Comparison of ENCODE assay signal across 24 cellular contexts in genomic region chr2:66596229-66596628, GRCh38.
DNase-seq lines count a peak whose midpoint lies in the region; ATAC-seq and TF ChIP-seq lines count a peak whose summit lies in the region.
"Had no signal": no experiment of that assay in that cellular context is flagged by ENCODE, and none has a peak within 500 bp of the region (broad histone marks: within the 10 kb centered on the region; RNA-seq: fewer than 3 reads in every experiment).

No MANE protein-coding gene starts in this region.

- H3K4me1 ChIP-seq in right atrium auricular region (no peaks in the 10 kb centered on the region), BE2C (no peaks in the 10 kb centered on the region)
- H3K4me1 ChIP-seq: heart right ventricle, transverse colon had no signal

- H3K4me3 Mint-ChIP-seq in stimulated activated effector memory CD8-positive, alpha-beta T cell treated with anti-CD3 and anti-CD28 coated beads, Interleukin-12 subunit alpha, Interleukin-12 subunit beta, amount 100 ng/mL, for 72 hours, result no peak overlapping the region
- H3K4me3 Mint-ChIP-seq: activated CD8-positive, alpha-beta T cell treated with anti-CD3 and anti-CD28 coated beads for 36 hours; B cell had no signal

- peaks cover 8% of the 10 kb centered on the region for H3K9me3 Mint-ChIP-seq in stimulated activated effector memory CD8-positive, alpha-beta T cell treated with anti-CD3 and anti-CD28 coated beads, Interleukin-12 subunit alpha, Interleukin-12 subunit beta, amount 100 ng/mL, for 72 hours

- no peak overlapping the region for H3K27ac Mint-ChIP-seq in stimulated activated effector memory CD8-positive, alpha-beta T cell treated with anti-CD3 and anti-CD28 coated beads, Interleukin-12 subunit alpha, Interleukin-12 subunit beta, amount 100 ng/mL, for 72 hours
- H3K27ac Mint-ChIP-seq: activated CD8-positive, alpha-beta T cell treated with anti-CD3 and anti-CD28 coated beads for 36 hours; B cell had no signal

- H3K36me3 ChIP-seq in right atrium auricular region (no peaks in the 10 kb centered on the region), BE2C (no peaks in the 10 kb centered on the region)
- H3K36me3 ChIP-seq: adrenal gland, heart right ventricle, stomach, transverse colon had no signal

- H3K27ac ChIP-seq in right atrium auricular region, result no peak overlapping the region
- H3K27ac ChIP-seq: heart right ventricle, transverse colon had no signal

- H3K9me3 ChIP-seq in right atrium auricular region (no peaks in the 10 kb centered on the region), BE2C (no peaks in the 10 kb centered on the region)
- H3K9me3 ChIP-seq: adrenal gland, stomach, transverse colon had no signal

- no peaks in the 10 kb centered on the region for H3K4me1 Mint-ChIP-seq in stimulated activated effector memory CD8-positive, alpha-beta T cell treated with anti-CD3 and anti-CD28 coated beads, Interleukin-12 subunit alpha, Interleukin-12 subunit beta, amount 100 ng/mL, for 72 hours
- H3K4me1 Mint-ChIP-seq: B cell had no signal

- ATAC-seq in stimulated activated effector memory CD8-positive, alpha-beta T cell treated with anti-CD3 and anti-CD28 coated beads, Interleukin-12 subunit alpha, Interleukin-12 subunit beta, amount 100 ng/mL, for 72 hours, result no peak
- ATAC-seq: activated CD8-positive, alpha-beta T cell treated with anti-CD3 and anti-CD28 coated beads for 36 hours had no signal

- H3K36me3 Mint-ChIP-seq in stimulated activated effector memory CD8-positive, alpha-beta T cell treated with anti-CD3 and anti-CD28 coated beads, Interleukin-12 subunit alpha, Interleukin-12 subunit beta, amount 100 ng/mL, for 72 hours, result no peaks in the 10 kb centered on the region

- no peak overlapping the region for H3K4me3 ChIP-seq in epithelial cell of esophagus (ENCODE audit: low read length)
- no peak overlapping the region for H3K4me3 ChIP-seq in right atrium auricular region
- H3K4me3 ChIP-seq in BE2C (ENCODE audit: low read depth, low read length), result no peak overlapping the region
- H3K4me3 ChIP-seq: adrenal gland, heart right ventricle, stomach, transverse colon had no signal

- TF ChIP-seq CTCF in epithelial cell of esophagus (IDR thresholded peaks at IDR 0.05; ENCODE audit: insufficient read depth, low read depth, low read length, missing control alignments) (no peak), right atrium auricular region (IDR thresholded peaks at IDR 0.05) (no peak), BE2C (IDR thresholded peaks at IDR 0.05; ENCODE audit: low read depth, low read length) (no peak)

- H3K27me3 ChIP-seq in right atrium auricular region (no peaks in the 10 kb centered on the region), BE2C (no peaks in the 10 kb centered on the region)
- H3K27me3 ChIP-seq: adrenal gland, stomach, transverse colon had no signal

- DNase-seq in COLO829 (ENCODE audit: low spot score) (peak; percentile 56), LHCN-M2 (ENCODE audit: low read depth) (peak; percentile 80), epithelial cell of esophagus (ENCODE audit: low read depth) (peak; percentile 15), myocyte (ENCODE audit: low read depth) (peak; percentile 28), nucleus accumbens (lab: John Stamatoyannopoulos, UW) (no peak), right atrium auricular region (ENCODE audit: low spot score) (no peak), BE2C (no peak)
- no peak for DNase-seq in stimulated activated effector memory CD8-positive, alpha-beta T cell treated with anti-CD3 and anti-CD28 coated beads, Interleukin-12 subunit alpha, Interleukin-12 subunit beta, amount 100 ng/mL, for 72 hours (ENCODE audit: low spot score in 2 of 2)
- DNase-seq: activated CD4-positive, CD25-positive, alpha-beta regulatory T cell; activated CD8-positive, alpha-beta T cell treated with anti-CD3 and anti-CD28 coated beads for 36 hours; activated gamma-delta T cell treated with Interleukin-2 at 50 U/mL for 16 hours; activated T-cell treated with anti-CD3 and anti-CD28 coated beads for 4 hours; adrenal gland; COR-L47; dermis blood vessel endothelial cell; DMS79 treated with DMSO at 0.1 percent for 48 hours; heart right ventricle; MM.1S; NCI-H1417 treated with DMSO at 0.1 percent for 48 hours; NCI-H69; occipital lobe; stomach; transverse colon had no signal

Comparison
In these comparisons a context has a peak if more than half of its experiments do, and no peak if none do; other contexts are left out.
1. DNase-seq: peak in COLO829 (single experiment), LHCN-M2 (single experiment), epithelial cell of esophagus (single experiment) and myocyte (single experiment); none in nucleus accumbens (0 of 56), right atrium auricular region (single experiment), stimulated activated effector memory CD8-positive, alpha-beta T cell treated with anti-CD3 and anti-CD28 coated beads, Interleukin-12 subunit alpha, Interleukin-12 subunit beta, amount 100 ng/mL, for 72 hours (0 of 2) and BE2C (single experiment).